In the genomic region with DNA sequence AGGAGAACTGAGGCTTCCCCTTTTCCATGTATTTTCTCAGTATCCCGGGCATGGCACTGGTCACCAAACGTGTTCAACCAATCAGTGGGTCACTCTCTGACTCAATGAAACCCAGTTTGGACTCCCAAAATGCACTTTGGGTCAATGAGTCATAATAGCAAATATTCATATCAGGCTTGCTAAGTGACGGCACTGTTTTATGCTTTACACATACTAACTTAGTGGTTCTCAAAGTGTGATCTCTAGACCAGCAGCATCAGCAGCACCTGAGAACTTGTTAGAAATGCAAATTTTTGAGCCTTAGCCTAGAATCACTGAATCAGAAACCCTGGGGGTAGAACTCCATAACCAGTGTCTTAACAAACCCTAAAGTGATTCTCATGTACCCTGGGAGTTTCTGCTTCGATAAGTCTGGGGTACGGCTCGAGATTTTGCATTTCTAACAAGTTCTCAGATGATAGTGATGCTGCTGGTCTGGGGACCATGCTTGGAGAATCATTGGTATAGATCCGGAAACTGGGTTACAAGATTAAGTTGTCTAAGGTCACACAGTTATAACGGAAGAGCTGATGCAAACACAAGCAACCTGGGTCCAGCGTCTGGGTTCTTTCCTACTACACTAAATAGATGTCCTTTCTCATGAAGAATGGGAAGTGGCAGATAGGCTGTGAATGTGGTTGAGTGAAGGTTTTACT, we compare ENCODE assay signal across 8 cellular contexts.
DNase-seq lines count a peak whose midpoint lies in the region; ATAC-seq and TF ChIP-seq lines count a peak whose summit lies in the region.

No MANE protein-coding gene starts in this region.

- peak overlapping the region; percentile 93 for H3K27ac Mint-ChIP-seq in activated naive CD8-positive, alpha-beta T cell treated with anti-CD3 and anti-CD28 coated beads, Interleukin-2, amount 50 U/mL, for 24 hours

- no peak for TF ChIP-seq CTCF in GM12864 (IDR thresholded peaks at IDR 0.05; ENCODE audit: low read depth, low read length, missing control alignments)
- no peak for TF ChIP-seq CTCF in RWPE1 (conservative IDR thresholded peaks at IDR 0.05; ENCODE audit: low read depth)

- H3K27ac ChIP-seq in RWPE1 = no peak overlapping the region

- peaks cover 78% of the 10 kb centered on the region for H3K4me1 Mint-ChIP-seq in activated naive CD8-positive, alpha-beta T cell treated with anti-CD3 and anti-CD28 coated beads, Interleukin-2, amount 50 U/mL, for 24 hours

- H3K4me3 ChIP-seq in GM12864 (ENCODE audit: low read depth, low read length) = peak overlapping the region; percentile 48; the same call in 1 of the 2 replicates

- DNase-seq in GM12864 (ENCODE audit: low read depth) = peak; percentile 97
- no peak for DNase-seq in activated naive CD8-positive, alpha-beta T cell treated with anti-CD3 and anti-CD28 coated beads, Interleukin-2, amount 50 U/mL, for 24 hours
- no peak for DNase-seq in RWPE1 (ENCODE audit: low spot score)
- no peak for DNase-seq in DMS114 treated with DMSO at 0.1 percent for 48 hours (lab: John Stamatoyannopoulos, UW; ENCODE audit: unreplicated experiment)
- DNase-seq in effector CD8-positive, alpha-beta T cell (lab: John Stamatoyannopoulos, UW) = no peak
- DNase-seq in HuH-7 (ENCODE audit: low spot score) = no peak

- no peaks in the 10 kb centered on the region for H3K9me3 Mint-ChIP-seq in activated naive CD8-positive, alpha-beta T cell treated with anti-CD3 and anti-CD28 coated beads, Interleukin-2, amount 50 U/mL, for 24 hours

- peak overlapping the region; percentile 44 for H3K4me3 Mint-ChIP-seq in activated naive CD8-positive, alpha-beta T cell treated with anti-CD3 and anti-CD28 coated beads, Interleukin-2, amount 50 U/mL, for 24 hours

- no peaks in the 10 kb centered on the region for H3K36me3 Mint-ChIP-seq in activated naive CD8-positive, alpha-beta T cell treated with anti-CD3 and anti-CD28 coated beads, Interleukin-2, amount 50 U/mL, for 24 hours (ENCODE audit: low read depth)

- ATAC-seq in GM19397 (IDR thresholded peaks at IDR 0.05; ENCODE audit: unreplicated experiment) = peak; percentile 56
- peak; percentile 68 for ATAC-seq in HG03196 (IDR thresholded peaks at IDR 0.05; ENCODE audit: unreplicated experiment)
- ATAC-seq in activated naive CD8-positive, alpha-beta T cell treated with anti-CD3 and anti-CD28 coated beads, Interleukin-2, amount 50 U/mL, for 24 hours = peak; percentile 87

- POLR2A ChIA-PET in RWPE1 (lab: Yijun Ruan, JAX; ENCODE audit: low non-redundant PET) = no interaction called here

- CTCF ChIA-PET in RWPE1 (lab: Yijun Ruan, JAX) = no interaction called here

- no peaks in the 10 kb centered on the region for H3K27me3 Mint-ChIP-seq in activated naive CD8-positive, alpha-beta T cell treated with anti-CD3 and anti-CD28 coated beads, Interleukin-2, amount 50 U/mL, for 24 hours
